Comparison of ENCODE assay signal across 9 cellular contexts in genomic region chr15:32029409-32029861, GRCh38. TPM values are rescaled to one million over a fixed set of nuclear protein-coding genes. Genes with fewer than 3 reads are reported as not detected.
DNase-seq lines count a peak whose midpoint lies in the region; ATAC-seq, FAIRE-seq and TF ChIP-seq lines count a peak whose summit lies in the region.
"Had no signal": no experiment of that assay in that cellular context is flagged by ENCODE, and none has a peak within 500 bp of the region (broad histone marks: within the 10 kb centered on the region; RNA-seq: fewer than 3 reads in every experiment).

No MANE protein-coding gene starts in this region.

- H3K9me3 ChIP-seq in pancreas = no peaks in the 10 kb centered on the region
- H3K9me3 ChIP-seq: SJSA1 had no signal

- DNase-seq in H4 (ENCODE audit: low spot score) (peak; percentile 39), NCI-H82 treated with DMSO at 0.1 percent for 48 hours (lab: John Stamatoyannopoulos, UW; ENCODE audit: unreplicated experiment) (peak; percentile 61), globus pallidus (ENCODE audit: low spot score) (peak; percentile 60), pancreas (peak in 5 of 6 donors; percentile 20 to 78 (median 36)), mucosa of gallbladder (ENCODE audit: low spot score) (no peak)
- DNase-seq in activated CD4-positive, alpha-beta T cell treated with anti-CD3 and anti-CD28 coated beads, Interleukin-2, amount 50 U/mL, for 4 hours = no peak

- H3K27me3 ChIP-seq in pancreas = no peaks in the 10 kb centered on the region

- H3K36me3 ChIP-seq in pancreas = no peaks in the 10 kb centered on the region
- H3K36me3 ChIP-seq: SJSA1 had no signal

- 1% methylated on average over 16 of the region's 16 CpGs for WGBS in pancreas, 2 donors

- peak in 3 of 4 donors; percentile 18 to 31 (median 25) for TF ChIP-seq CTCF in pancreas (IDR thresholded peaks at IDR 0.05)

- no peak overlapping the region for H3K27ac ChIP-seq in pancreas
- H3K27ac ChIP-seq: SJSA1 had no signal

- peaks cover 0 to 22% (median 10%) of the 10 kb centered on the region in 3 donors for H3K4me1 ChIP-seq in pancreas

- ATAC-seq in pancreas = peak; percentile 46 to 75 (median 60)
- no peak for ATAC-seq in HG02884 (IDR thresholded peaks at IDR 0.05; ENCODE audit: unreplicated experiment)
- no peak for ATAC-seq in GM21515 (IDR thresholded peaks at IDR 0.05; ENCODE audit: unreplicated experiment)

- peak overlapping the region; percentile 26 to 95 (median 58) for H3K4me3 ChIP-seq in pancreas

- intact Hi-C loops in pancreas (cut with DNase I) = no loop called here

- FAIRE-seq in pancreas (lab: Jason Lieb, UNC) = no peak

RNA-seq across cellular contexts. Expression of gene CHRNA7, which starts 0.9 kb away (rescaled TPM):
- total RNA-seq in H4 (2014; rRNA removed; shearing (Covaris generic)) = 0.90 and 4.0 TPM in 2 replicates
- 1 to 10 TPM in 5 of 6 donors, under 1 TPM in 1; 0.76 to 9.2 (median 5.7) TPM for total RNA-seq in pancreas
- polyA plus RNA-seq in pancreas = 1 to 10 TPM; 1.1 to 2.6 TPM
- 4.2 TPM for total RNA-seq in mucosa of gallbladder

Comparison
In these comparisons a context has a peak if more than half of its experiments do, and no peak if none do; other contexts are left out.
1. DNase-seq: peak in H4 (single experiment), NCI-H82 treated with DMSO at 0.1 percent for 48 hours (single experiment), globus pallidus (single experiment) and pancreas (5 of 6); none in activated CD4-positive, alpha-beta T cell treated with anti-CD3 and anti-CD28 coated beads, Interleukin-2, amount 50 U/mL, for 4 hours (0 of 2) and mucosa of gallbladder (single experiment).
2. ATAC-seq: peak in pancreas (4 of 4); none in HG02884 (single experiment) and GM21515 (single experiment).